ENCODE assay signal across 16 cellular contexts in genomic region chr17:78530675-78531074, GRCh38. TPM values are rescaled to one million over a fixed set of nuclear protein-coding genes. Genes with fewer than 3 reads are reported as not detected.
"Had no signal": no experiment of that assay in that cellular context is flagged by ENCODE, and none has a peak within 500 bp of the region (broad histone marks: within the 10 kb centered on the region; RNA-seq: fewer than 3 reads in every experiment).

No MANE protein-coding gene starts in this region.

- H3K36me3 ChIP-seq: MG63, SJCRH30 had no signal

- H3K27ac ChIP-seq: RWPE1, SJCRH30 had no signal

- ATAC-seq: HepG2, Panc1, PC-3, Right ventricle myocardium inferior, SK-N-SH treated with all-trans-retinoic acid at 6 μM for 48 hours had no signal

- H3K27me3 ChIP-seq: MG63, SJCRH30 had no signal

- DNase-seq: IMR-90; Karpas-422; KG1; MG63; NCI-H1417 treated with DMSO at 0.1 percent for 48 hours; NCI-H226; NCI-H82; NK-92 treated with Interleukin-12 subunit alpha and Interleukin-12 subunit beta, amount 100 ng/mL, for 24 hours; PC-3; SJCRH30 had no signal

- H3K9me3 ChIP-seq: MG63, SJCRH30 had no signal

- H3K4me3 ChIP-seq: MG63, SJCRH30 had no signal

RNA-seq across cellular contexts. Expression of gene DNAH17, which starts 46.5 kb away (rescaled TPM):
- total RNA-seq: HT1080, IMR-90, Right ventricle myocardium inferior had no signal
